ENCODE assay signal across 8 cellular contexts in genomic region chr12:4273651-4274395, GRCh38. TPM values are rescaled to one million over a fixed set of nuclear protein-coding genes. Genes with fewer than 3 reads are reported as not detected.
A peak's percentile ranks its signal among the peaks of the same experiment; 100 is the strongest.
DNase-seq lines count a peak whose midpoint lies in the region; ATAC-seq and TF ChIP-seq lines count a peak whose summit lies in the region.

TSS of gene CCND2 (plus strand) at chr12:4273762. CDS start at chr12:4274041, 279 bp downstream.

- peak within 1 kb of the TSS; percentile 93 for H3K4me3 Mint-ChIP-seq in T-helper 2 cell treated with Interferon-gamma antibody and Interleukin-4, amounts not matched to agents 5 μg/mL and 100 μg/mL, for 36 hours

- peaks cover 84% of the 10 kb centered on the region for H3K4me1 ChIP-seq in body of pancreas

- peaks cover 0 to 2% of the 10 kb centered on the region in 2 donors for H3K36me3 ChIP-seq in body of pancreas (replicated peaks in 1 of 2; ENCODE audit: insufficient read depth in 1 of 2, low read depth in 2 of 2)

- H3K27ac ChIP-seq in body of pancreas: peak within 1 kb of the TSS; percentile 48 to 83 (median 71)

- DNase-seq in GM12865 (ENCODE audit: low read depth) (peak; percentile 90), body of pancreas (peak; percentile 85 to 91 (median 87)), iPS DF 19.7 (ENCODE audit: low read depth, low spot score) (peak; percentile 93), renal cortical epithelial cell (ENCODE audit: low read depth) (peak; percentile 19), HuH-7 (ENCODE audit: low spot score) (no peak), NCI-H1048 (lab: John Stamatoyannopoulos, UW) (no peak)
- DNase-seq in T-helper 2 cell treated with Interferon-gamma antibody and Interleukin-4, amounts not matched to agents 5 μg/mL and 100 μg/mL, for 36 hours (ENCODE audit: low spot score): peak; percentile 80

- H3K4me1 Mint-ChIP-seq in T-helper 2 cell treated with Interferon-gamma antibody and Interleukin-4, amounts not matched to agents 5 μg/mL and 100 μg/mL, for 36 hours (ENCODE audit: low read depth): peaks cover 30% of the 10 kb centered on the region

- ATAC-seq in HG03095 (IDR thresholded peaks at IDR 0.05; ENCODE audit: unreplicated experiment) (peak; percentile 30), body of pancreas (peak; percentile 66)

- H3K27ac Mint-ChIP-seq in T-helper 2 cell treated with Interferon-gamma antibody and Interleukin-4, amounts not matched to agents 5 μg/mL and 100 μg/mL, for 36 hours: peak within 1 kb of the TSS; percentile 100

- H3K9me3 Mint-ChIP-seq in T-helper 2 cell treated with Interferon-gamma antibody and Interleukin-4, amounts not matched to agents 5 μg/mL and 100 μg/mL, for 36 hours: no peaks in the 10 kb centered on the region

- 1% methylated on average over 17 to 52 of the region's 52 CpGs for WGBS in body of pancreas, 2 donors

- H3K27me3 Mint-ChIP-seq in T-helper 2 cell treated with Interferon-gamma antibody and Interleukin-4, amounts not matched to agents 5 μg/mL and 100 μg/mL, for 36 hours (ENCODE audit: low read depth): peaks cover under 1% of the 10 kb centered on the region

- intact Hi-C loops in body of pancreas (cut with DNase I): loop anchor here (10.0 kb wide), 1 partner anchor 229 kb away; no protein-coding TSS in a partner anchor

- H3K27me3 ChIP-seq in body of pancreas: peaks cover 0 to 14% of the 10 kb centered on the region in 2 donors

- H3K36me3 Mint-ChIP-seq in T-helper 2 cell treated with Interferon-gamma antibody and Interleukin-4, amounts not matched to agents 5 μg/mL and 100 μg/mL, for 36 hours (ENCODE audit: low read depth): peaks cover 47% of the 10 kb centered on the region

- no peak for TF ChIP-seq CTCF in GM12865 (IDR thresholded peaks at IDR 0.05; ENCODE audit: insufficient read depth, low read depth, low read length, missing control alignments)
- TF ChIP-seq CTCF in body of pancreas (IDR thresholded peaks at IDR 0.05): no peak

- H3K4me3 ChIP-seq in GM12865 (ENCODE audit: low read depth, low read length): peak within 1 kb of the TSS; percentile 87
- peak within 1 kb of the TSS; percentile 57 to 81 for H3K4me3 ChIP-seq in body of pancreas

- peak; percentile 81 to 97 (median 96) for TF ChIP-seq POLR2A in body of pancreas (IDR thresholded peaks at IDR 0.05)

- no peaks in the 10 kb centered on the region for H3K9me3 ChIP-seq in body of pancreas

RNA-seq across cellular contexts. Expression of gene CCND2, which starts in this region (rescaled TPM):
- total RNA-seq in body of pancreas (10 to 100 TPM; 32.2 to 88.7 TPM), renal cortical epithelial cell (45.7 and 91.3 TPM in 2 replicates)

Comparison
In these comparisons a context has a peak if more than half of its experiments do, and no peak if none do; other contexts are left out.
1. DNase-seq: peak in GM12865 (single experiment), T-helper 2 cell treated with Interferon-gamma antibody and Interleukin-4, amounts not matched to agents 5 μg/mL and 100 μg/mL, for 36 hours (single experiment), body of pancreas (4 of 4), iPS DF 19.7 (single experiment) and renal cortical epithelial cell (single experiment); none in HuH-7 (single experiment) and NCI-H1048 (single experiment).